8 cellular contexts compared by ENCODE assay signal in the genomic region with DNA sequence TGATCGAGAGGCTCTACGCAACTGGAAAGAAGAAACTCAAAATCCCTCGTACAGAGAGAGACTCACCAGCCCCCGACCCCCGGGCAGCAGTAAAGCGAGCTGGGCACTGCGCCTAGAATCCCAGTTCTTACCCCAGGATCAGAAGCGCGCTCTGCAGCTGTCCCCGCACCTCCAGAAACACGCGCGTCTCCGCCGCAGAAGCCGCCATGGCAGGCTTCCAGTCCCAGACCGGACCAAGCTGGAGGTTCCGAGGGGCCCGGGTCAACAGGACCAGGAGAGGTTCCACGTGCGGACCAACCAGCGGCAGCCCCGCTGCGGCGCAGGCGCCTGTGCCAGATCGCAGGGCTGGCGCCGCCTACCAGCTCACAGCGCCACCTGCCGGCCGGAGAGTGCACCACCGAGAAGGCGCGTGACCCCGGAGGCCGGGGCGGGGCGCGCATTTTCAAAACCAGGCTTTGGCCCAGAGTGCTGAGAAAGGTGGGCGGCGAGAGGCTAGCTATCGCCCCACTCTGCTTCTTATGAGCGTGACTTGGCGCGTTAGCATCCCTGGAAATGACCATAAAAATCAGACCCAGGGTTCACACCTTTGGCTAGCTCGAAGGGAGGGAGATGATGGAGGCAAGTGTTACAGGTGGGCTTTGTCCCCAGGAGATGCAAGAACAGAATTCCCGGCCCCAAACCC. TPM values are rescaled to one million over a fixed set of nuclear protein-coding genes. Genes with fewer than 3 reads are reported as not detected.
DNase-seq lines count a peak whose midpoint lies in the region; ATAC-seq, FAIRE-seq and TF ChIP-seq lines count a peak whose summit lies in the region.

A gene with protein sequence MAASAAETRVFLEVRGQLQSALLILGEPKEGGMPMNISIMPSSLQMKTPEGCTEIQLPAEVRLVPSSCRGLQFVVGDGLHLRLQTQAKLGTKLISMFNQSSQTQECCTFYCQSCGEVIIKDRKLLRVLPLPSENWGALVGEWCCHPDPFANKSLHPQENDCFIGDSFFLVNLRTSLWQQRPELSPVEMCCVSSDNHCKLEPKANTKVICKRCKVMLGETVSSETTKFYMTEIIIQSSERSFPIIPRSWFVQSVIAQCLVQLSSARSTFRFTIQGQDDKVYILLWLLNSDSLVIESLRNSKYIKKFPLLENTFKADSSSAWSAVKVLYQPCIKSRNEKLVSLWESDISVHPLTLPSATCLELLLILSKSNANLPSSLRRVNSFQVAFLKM (minus strand): TSS at position 331 of the 682 bp plus-strand sequence. CDS start 123 bp downstream, at position 208.

- H4K91ac ChIP-seq in H1 (replicated peaks; ENCODE audit: insufficient read length, low read length), result no peak within 1 kb of the TSS

- H3K4me1 ChIP-seq in CD8-positive, alpha-beta T cell (ENCODE audit: insufficient read depth, low read length), result peaks cover 23% of the 10 kb centered on the region
- H3K4me1 ChIP-seq in H1 (replicated peaks in 1 of 4; ENCODE audit: control insufficient read depth in 3 of 4, insufficient read depth in 4 of 4, low read length in 3 of 4), result peaks cover 0 to 9% (median 4%) of the 10 kb centered on the region in 4 experiments; a peak in 2 of 7 replicates

- peaks cover 60% of the 10 kb centered on the region for H3K4me1 Mint-ChIP-seq in CD8-positive, alpha-beta T cell (ENCODE audit: low read depth)
- peaks cover 27% of the 10 kb centered on the region for H3K4me1 Mint-ChIP-seq in mesothelial cell of epicardium

- peak within 1 kb of the TSS; percentile 77 for H3K27ac Mint-ChIP-seq in CD8-positive, alpha-beta T cell
- peak within 1 kb of the TSS; percentile 83 for H3K27ac Mint-ChIP-seq in mesothelial cell of epicardium

- peaks cover 11% of the 10 kb centered on the region for H3K36me3 Mint-ChIP-seq in CD8-positive, alpha-beta T cell
- H3K36me3 Mint-ChIP-seq in mesothelial cell of epicardium, result no peaks in the 10 kb centered on the region

- H3K9me3 Mint-ChIP-seq in CD8-positive, alpha-beta T cell, result no peaks in the 10 kb centered on the region
- no peaks in the 10 kb centered on the region for H3K9me3 Mint-ChIP-seq in mesothelial cell of epicardium

- H3K56ac ChIP-seq in H1 (replicated peaks; ENCODE audit: insufficient read length, low read depth, low read length), result peak within 1 kb of the TSS; percentile 6

- intact Hi-C loops in CD8-positive, alpha-beta T cell (cut with DNase I, micrococcal nuclease), result loop anchor here (1.0 to 10.0 kb wide), 8 partner anchors 152 to 1311 kb away; a partner anchor contains a TSS

- no peak for FAIRE-seq in H1 (lab: Jason Lieb, UNC)

- no peak within 1 kb of the TSS for H2AK5ac ChIP-seq in H1 (ENCODE audit: low read depth, low read length)

- CTCF ChIA-PET in CD8-positive, alpha-beta T cell (lab: Charles Lee), result interaction anchor here (0.7 to 6.9 kb wide), 39 partner anchors 10 to 1312 kb away, joined by 3 to 82 read pairs (median 4); a partner anchor contains a TSS
- CTCF ChIA-PET in H1 (lab: Charles Lee; ENCODE audit: partially characterized antibody), result interaction anchor here (0.6 to 4.1 kb wide), 49 partner anchors 8 to 870 kb away, joined by 3 to 35 read pairs (median 4); a partner anchor contains a TSS

- peak; percentile 67 for ATAC-seq in CD8-positive, alpha-beta T cell
- ATAC-seq in GM19328 (IDR thresholded peaks at IDR 0.05; ENCODE audit: unreplicated experiment) (peak; percentile 56), HG03460 (IDR thresholded peaks at IDR 0.05; ENCODE audit: unreplicated experiment) (peak; percentile 60)

- H2BK5ac ChIP-seq in H1 (ENCODE audit: low read depth, low read length), result no peak within 1 kb of the TSS

- no peak within 1 kb of the TSS for H2BK15ac ChIP-seq in H1 (ENCODE audit: low read length)

- no peaks in the 10 kb centered on the region for H3K23me2 ChIP-seq in H1 (ENCODE audit: low read depth, low read length)

- H3K79me2 ChIP-seq in H1 (ENCODE audit: control insufficient read depth in 1 of 2, insufficient read depth in 2 of 2, low read length in 2 of 2), result peaks cover 0 to 66% of the 10 kb centered on the region in 2 experiments; a peak in 3 of 4 replicates

- H3K4me3 Mint-ChIP-seq in CD8-positive, alpha-beta T cell, result peak within 1 kb of the TSS; percentile 91
- H3K4me3 Mint-ChIP-seq in mesothelial cell of epicardium, result peak within 1 kb of the TSS; percentile 88

- peak; percentile 85 to 96 (median 90) for DNase-seq in CD8-positive, alpha-beta T cell
- DNase-seq in NCI-H82 treated with DMSO at 0.1 percent for 48 hours (lab: John Stamatoyannopoulos, UW; ENCODE audit: unreplicated experiment), result peak; percentile 30
- peak; percentile 99 for DNase-seq in activated CD8-positive, alpha-beta memory T cell treated with anti-CD3 and anti-CD28 coated beads for 24 hours
- DNase-seq in H1 (ENCODE audit: low read depth in 1 of 2, low spot score in 2 of 2), result peak; percentile 70 to 98
- peak; percentile 81 to 94 for DNase-seq in mesothelial cell of epicardium (ENCODE audit: low spot score in 2 of 2, unreplicated experiment in 2 of 2)
- DNase-seq in stimulated activated CD8-positive, alpha-beta memory T cell treated with anti-CD3 and anti-CD28 coated beads, Interleukin-15, amount 100 ng/mL, for 4 hours (ENCODE audit: low read depth in 2 of 2), result peak; percentile 80 to 82

- H2BK20ac ChIP-seq in H1 (ENCODE audit: low read length), result no peak within 1 kb of the TSS

- peak within 1 kb of the TSS; percentile 13 to 88 (median 84) for H3K9ac ChIP-seq in H1 (replicated peaks in 1 of 4; ENCODE audit: extremely low read depth in 1 of 4, low read depth in 3 of 4, low read length in 3 of 4)

- H3K4ac ChIP-seq in H1 (replicated peaks; ENCODE audit: insufficient read length, low read depth, low read length), result no peak within 1 kb of the TSS

- peak within 1 kb of the TSS; percentile 91 for H2AFZ ChIP-seq in H1 (ENCODE audit: low read length)

- peak; percentile 96 for TF ChIP-seq CTCF in CD8-positive, alpha-beta T cell (IDR thresholded peaks at IDR 0.05)
- TF ChIP-seq CTCF in H1 (IDR thresholded peaks at IDR 0.05; ENCODE audit: control extremely low read depth in 1 of 3, insufficient read depth in 1 of 3, low read depth in 1 of 3, low read length in 3 of 3) (peak; percentile 82 to 93 (median 92)), mesothelial cell of epicardium (IDR thresholded peaks at IDR 0.05; ENCODE audit: unreplicated experiment) (peak; percentile 100)

- no peaks in the 10 kb centered on the region for H3K27me3 ChIP-seq in CD8-positive, alpha-beta T cell (ENCODE audit: insufficient read depth, low read length)
- no peaks in the 10 kb centered on the region for H3K27me3 ChIP-seq in H1 (replicated peaks in 1 of 4; ENCODE audit: control insufficient read depth in 3 of 4, extremely low read depth in 1 of 4, insufficient read depth in 3 of 4, low read length in 3 of 4)

- POLR2A ChIA-PET in CD8-positive, alpha-beta T cell (lab: Charles Lee), result interaction anchor here (0.9 to 1.6 kb wide), 3 partner anchors 65 to 795 kb away, joined by 3 to 5 read pairs (median 4); a partner anchor contains a TSS
- POLR2A ChIA-PET in H1 (lab: Charles Lee; ENCODE audit: partially characterized antibody), result interaction anchor here (0.6 to 1.8 kb wide), 10 partner anchors 10 to 703 kb away, joined by 3 to 7 read pairs (median 4); a partner anchor contains a TSS

- H2BK12ac ChIP-seq in H1 (ENCODE audit: low read depth, low read length), result no peak within 1 kb of the TSS

- H3K27me3 Mint-ChIP-seq in CD8-positive, alpha-beta T cell (ENCODE audit: low read depth), result no peaks in the 10 kb centered on the region
- no peaks in the 10 kb centered on the region for H3K27me3 Mint-ChIP-seq in mesothelial cell of epicardium (ENCODE audit: low read depth)

- peaks cover 0 to 2% of the 10 kb centered on the region in 2 experiments for H4K20me1 ChIP-seq in H1 (replicated peaks in 1 of 2; ENCODE audit: control insufficient read depth in 1 of 2, insufficient read depth in 2 of 2, low read length in 2 of 2)

- H4K8ac ChIP-seq in H1 (ENCODE audit: extremely low read depth, insufficient read depth, low read length), result peak within 1 kb of the TSS; percentile 42; the same call in 1 of the 2 replicates

- TF ChIP-seq EP300 in H1 (IDR thresholded peaks at IDR 0.05; ENCODE audit: borderline replicate concordance in 1 of 2, low read depth in 2 of 2, low read length in 2 of 2), result no peak

- WGBS in H1 (ENCODE audit: extremely low coverage in 1 of 2, insufficient coverage in 1 of 2, insufficient read length in 1 of 2, insufficient replicate concordance in 2 of 2, low coverage in 1 of 2, low lambda C conversion rate in 2 of 2, missing lambda C conversion rate in 1 of 2), 2 experiments, result 6% methylated on average over 38 of the region's 48 CpGs; no CpG with 5 or more reads in 1 of the 2 experiments

- H3K4me3 ChIP-seq in CD8-positive, alpha-beta T cell (ENCODE audit: low read depth, low read length), result peak within 1 kb of the TSS; percentile 91
- peak within 1 kb of the TSS; percentile 69 to 86 (median 78) for H3K4me3 ChIP-seq in H1 (ENCODE audit: extremely low read depth in 1 of 4, insufficient read depth in 2 of 4, low read depth in 3 of 4, low read length in 4 of 4)

- H3K23ac ChIP-seq in H1 (ENCODE audit: insufficient read length), result no peak within 1 kb of the TSS

- H3K27ac ChIP-seq in CD8-positive, alpha-beta T cell (ENCODE audit: low read depth, low read length), result peak within 1 kb of the TSS; percentile 58
- peak within 1 kb of the TSS; percentile 58; the same call in 1 of the 2 replicates for H3K27ac ChIP-seq in H1 (ENCODE audit: low read depth, low read length)

- TF ChIP-seq RAD21 in H1 (IDR thresholded peaks at IDR 0.05 in 1 of 2, conservative IDR thresholded peaks at IDR 0.05 in 1 of 2; ENCODE audit: low read depth in 2 of 2, low read length in 2 of 2), result peak; percentile 17 to 44; a peak in 3 of 4 replicates

- TF ChIP-seq POLR2A in H1 (IDR thresholded peaks at IDR 0.05; ENCODE audit: control extremely low read depth in 1 of 2, low read depth in 2 of 2, low read length in 2 of 2), result peak; percentile 70 to 89

- no peaks in the 10 kb centered on the region for H3K9me3 ChIP-seq in CD8-positive, alpha-beta T cell (ENCODE audit: low read length)
- no peaks in the 10 kb centered on the region for H3K9me3 ChIP-seq in H1 (ENCODE audit: insufficient read depth in 2 of 2, low read depth in 1 of 2, low read length in 1 of 2)

- H2BK120ac ChIP-seq in H1 (replicated peaks; ENCODE audit: low read depth, low read length), result no peak within 1 kb of the TSS

- no peaks in the 10 kb centered on the region for H3K36me3 ChIP-seq in CD8-positive, alpha-beta T cell (ENCODE audit: insufficient read depth, low read length)
- H3K36me3 ChIP-seq in H1 (ENCODE audit: control insufficient read depth in 2 of 4, insufficient read depth in 4 of 4, low read length in 3 of 4), result no peaks in the 10 kb centered on the region; a peak in 1 of 8 replicates

- peak within 1 kb of the TSS; percentile 69 to 70 for H3K4me2 ChIP-seq in H1 (ENCODE audit: insufficient read depth in 1 of 2, low read depth in 2 of 2, low read length in 2 of 2)

- peak within 1 kb of the TSS; percentile 84 for H4K5ac ChIP-seq in H1 (ENCODE audit: insufficient read length, low read depth, low read length)

- 0 out of 2 replicates have a peak within 1 kb of the TSS, but pooled peaks have one; percentile 55 for H3K18ac ChIP-seq in H1 (ENCODE audit: extremely low read depth, low read length)

- 0 out of 2 replicates have a peak, but pooled peaks cover 2% of the 10 kb centered on the region for H3K79me1 ChIP-seq in H1 (ENCODE audit: low read depth, low read length)

- no peak within 1 kb of the TSS for H3K14ac ChIP-seq in H1 (ENCODE audit: insufficient read length)

RNA-seq across cellular contexts. Expression of the gene that starts here (rescaled TPM):
- 1 to 10 TPM; 5.7 to 6.4 TPM for total RNA-seq in CD8-positive, alpha-beta T cell
- 16.3 and 17.8 TPM in 2 replicates for total RNA-seq in H1 (2021; fragmentation: NEBNext Ultra II Directional; extraction: Animal tissue kit (Norgen Biotek cat#: 25700))
- 4.7 and 5.7 TPM in 2 replicates for polyA plus RNA-seq in H1 (2011; rRNA removed)
- polyA plus RNA-seq in H1 (2011; cell fraction: cytosol; rRNA removed), result 8.3 TPM
- polyA plus RNA-seq in H1 (2011; cell fraction: nucleus; rRNA removed), result 6.7 TPM
- 8.5 to 14.1 TPM (median 9.9 TPM) in 4 replicates for polyA plus RNA-seq in H1 (2012, experiment 1 of 2)
- 9.0 TPM for polyA plus RNA-seq in H1 (2012, experiment 2 of 2)
- 14.8 TPM for polyA plus RNA-seq in H1 (2013, experiment 1 of 2)
- 15.8 TPM for polyA plus RNA-seq in H1 (2013, experiment 2 of 2)
- 15.2 and 18.6 TPM in 2 replicates for polyA minus RNA-seq in H1 (2011; rRNA and poly(A)+ RNA removed)
- polyA minus RNA-seq in H1 (2011; cell fraction: cytosol; rRNA and poly(A)+ RNA removed), result 8.7 TPM
- 42.9 TPM for polyA minus RNA-seq in H1 (2011; cell fraction: nucleus; rRNA and poly(A)+ RNA removed)
- total RNA-seq in mesothelial cell of epicardium, result 9.3 to 12.0 TPM (median 10.8 TPM) in 3 replicates

Comparison
In these comparisons a context has a peak if more than half of its experiments do, and no peak if none do; other contexts are left out.
1. Peak in every context shown above with its lines: DNase-seq, ATAC-seq, H3K4me3 ChIP-seq and H3K27ac ChIP-seq.
2. DNase-seq: peak in every context shown above with its lines; median percentile 99 in activated CD8-positive, alpha-beta memory T cell treated with anti-CD3 and anti-CD28 coated beads for 24 hours; 90 in CD8-positive, alpha-beta T cell; 88 in mesothelial cell of epicardium; 84 in H1; 81 in stimulated activated CD8-positive, alpha-beta memory T cell treated with anti-CD3 and anti-CD28 coated beads, Interleukin-15, amount 100 ng/mL, for 4 hours; 30 in NCI-H82 treated with DMSO at 0.1 percent for 48 hours.